24 cellular contexts compared by ENCODE assay signal in the genomic region with DNA sequence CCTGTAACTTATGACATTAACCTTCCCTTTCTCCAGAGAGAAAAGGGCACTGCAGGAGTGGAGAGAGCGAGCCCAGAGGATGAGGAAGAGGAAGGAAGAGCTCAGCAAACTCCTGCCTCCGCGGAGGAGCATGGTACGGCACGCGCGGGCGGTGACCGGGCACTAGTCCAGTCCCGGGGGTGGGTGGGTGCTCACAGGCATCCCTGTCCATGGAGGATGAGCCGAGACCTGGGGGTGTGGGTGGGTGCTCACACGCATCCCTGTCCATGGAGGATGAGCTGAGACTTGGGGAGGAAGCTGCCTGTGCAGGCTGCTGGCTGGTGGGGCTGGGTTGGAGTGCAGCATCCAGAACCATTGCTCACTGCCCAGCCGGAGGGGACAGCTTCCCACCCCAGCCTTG. TPM values are rescaled to one million over a fixed set of nuclear protein-coding genes. Genes with fewer than 3 reads are reported as not detected.
DNase-seq lines count a peak whose midpoint lies in the region; ATAC-seq and TF ChIP-seq lines count a peak whose summit lies in the region.
"Had no signal": no experiment of that assay in that cellular context is flagged by ENCODE, and none has a peak within 500 bp of the region (broad histone marks: within the 10 kb centered on the region; RNA-seq: fewer than 3 reads in every experiment).

No MANE protein-coding gene starts in this region.

- H3K79me2 ChIP-seq in H9 (ENCODE audit: insufficient read depth, low read length): no peaks in the 10 kb centered on the region

- H3K27ac ChIP-seq in H9 (ENCODE audit: insufficient read length, low read depth, low read length) (no peak overlapping the region), neuronal stem cell (replicated peaks; ENCODE audit: low read length) (no peak overlapping the region), suprapubic skin (no peak overlapping the region)
- H3K27ac ChIP-seq: A549, RWPE1 had no signal

- TF ChIP-seq CTCF in H9 (conservative IDR thresholded peaks at IDR 0.05): no peak
- no peak for TF ChIP-seq CTCF in chondrocyte (IDR thresholded peaks at IDR 0.05)
- TF ChIP-seq CTCF in suprapubic skin (IDR thresholded peaks at IDR 0.05): no peak

- no peaks in the 10 kb centered on the region for H4K20me1 ChIP-seq in H9 (ENCODE audit: control insufficient read depth, insufficient read depth, insufficient read length)

- H3K9ac ChIP-seq in H9 (ENCODE audit: extremely low read depth, insufficient read length, low read length) (no peak overlapping the region), neuronal stem cell (ENCODE audit: low read depth, low read length, poor library complexity) (no peak overlapping the region)

- peaks cover 0 to 31% of the 10 kb centered on the region in 2 donors for H3K36me3 ChIP-seq in neuronal stem cell (replicated peaks in 1 of 2; ENCODE audit: control insufficient read depth in 2 of 2, insufficient read depth in 2 of 2, low read length in 2 of 2)
- peaks cover 10% of the 10 kb centered on the region for H3K36me3 ChIP-seq in suprapubic skin

- H3K4ac ChIP-seq in H9 (ENCODE audit: low read depth, low read length): no peak overlapping the region
- no peak overlapping the region for H3K4ac ChIP-seq in neuronal stem cell (ENCODE audit: low read length)

- H4K8ac ChIP-seq in H9 (replicated peaks; ENCODE audit: insufficient read length, low read depth, low read length): no peak overlapping the region
- no peak overlapping the region for H4K8ac ChIP-seq in neuronal stem cell (ENCODE audit: low read depth, low read length)

- H2AK5ac ChIP-seq in H9 (ENCODE audit: insufficient read length, low read length) (no peak overlapping the region), neuronal stem cell (ENCODE audit: low read depth, low read length) (no peak overlapping the region)

- H2BK12ac ChIP-seq in H9 (ENCODE audit: insufficient read length, low read depth, low read length): no peak overlapping the region
- no peak overlapping the region for H2BK12ac ChIP-seq in neuronal stem cell (ENCODE audit: low read length)

- no peaks in the 10 kb centered on the region for H3K4me1 ChIP-seq in H9 (ENCODE audit: insufficient read depth, low read length)
- no peaks in the 10 kb centered on the region for H3K4me1 ChIP-seq in neuronal stem cell (ENCODE audit: control insufficient read depth in 2 of 2, insufficient read depth in 1 of 2, low read depth in 1 of 2, low read length in 2 of 2)
- no peaks in the 10 kb centered on the region for H3K4me1 ChIP-seq in suprapubic skin
- H3K4me1 ChIP-seq: A549, Caco-2 had no signal

- no peak overlapping the region for H4K5ac ChIP-seq in H9 (ENCODE audit: insufficient read length, low read depth, low read length)

- no peak overlapping the region for H3K4me3 ChIP-seq in neuronal stem cell (ENCODE audit: low read length in 2 of 2)
- H3K4me3 ChIP-seq in suprapubic skin: no peak overlapping the region
- H3K4me3 ChIP-seq: A549 had no signal

- H2BK120ac ChIP-seq in H9 (ENCODE audit: low read depth, low read length, poor library complexity, severe bottlenecking) (no peak overlapping the region), neuronal stem cell (ENCODE audit: low read depth, low read length) (no peak overlapping the region)

- H3K23ac ChIP-seq in H9 (ENCODE audit: insufficient read length, low read depth, low read length) (no peak overlapping the region), neuronal stem cell (ENCODE audit: low read depth, low read length, poor library complexity) (no peak overlapping the region)

- no peak for DNase-seq in H9
- peak; percentile 88 for DNase-seq in chondrocyte (ENCODE audit: low spot score)
- no peak for DNase-seq in neuronal stem cell (ENCODE audit: low spot score)
- peak; percentile 53 to 65 for DNase-seq in suprapubic skin (ENCODE audit: low spot score in 2 of 2)
- no peak for DNase-seq in DMS79 (lab: John Stamatoyannopoulos, UW)
- no peak for DNase-seq in activated T-cell treated with anti-CD3 and anti-CD28 coated beads, Interleukin-2, amount 50 U/mL, for 1 hour
- DNase-seq: AML-193; C1 segment of cervical spinal cord; Caco-2; CD8-positive, alpha-beta T cell; EL; GF-D8; Karpas-422; NCI-H1092; NCI-H1417 treated with DMSO at 0.1 percent for 48 hours; NCI-H1694 treated with DMSO at 0.1 percent for 48 hours; NCI-H2081; NCI-H2227 treated with DMSO at 0.1 percent for 48 hours; NCI-H69; SHP77 treated with DMSO at 0.1 percent for 48 hours had no signal

- no peaks in the 10 kb centered on the region for H3K9me3 ChIP-seq in H9 (ENCODE audit: control insufficient read depth, low read depth, low read length)
- H3K9me3 ChIP-seq in neuronal stem cell (replicated peaks in 1 of 2; ENCODE audit: control insufficient read depth in 2 of 2, insufficient read depth in 1 of 2, low read depth in 1 of 2, low read length in 2 of 2): no peaks in the 10 kb centered on the region
- no peaks in the 10 kb centered on the region for H3K9me3 ChIP-seq in suprapubic skin
- H3K9me3 ChIP-seq: A549, Caco-2 had no signal

- TF ChIP-seq EP300 in suprapubic skin (IDR thresholded peaks at IDR 0.05): no peak

- no peak for ATAC-seq in GM18873 (IDR thresholded peaks at IDR 0.05; ENCODE audit: low FRiP score, unreplicated experiment)
- ATAC-seq: A549; CD8-positive, alpha-beta T cell; HepG2 had no signal

- H3K27me3 Mint-ChIP-seq in H9 (ENCODE audit: low read depth) (peaks cover 5% of the 10 kb centered on the region), chondrocyte (ENCODE audit: low read depth) (no peaks in the 10 kb centered on the region)

- TF ChIP-seq POLR2A in suprapubic skin (IDR thresholded peaks at IDR 0.05): no peak

- H3T11ph ChIP-seq in H9 (ENCODE audit: low read length): no peak overlapping the region

- H3K27ac Mint-ChIP-seq in H9 (peak overlapping the region in 2 of 3 experiments; percentile 16 to 80; a peak in 1 of 7 replicates), chondrocyte (ENCODE audit: unreplicated experiment) (no peak overlapping the region)
- H3K27ac Mint-ChIP-seq: CD8-positive, alpha-beta T cell had no signal

- H2BK5ac ChIP-seq in H9 (ENCODE audit: insufficient read length, low read length): no peak overlapping the region
- H2BK5ac ChIP-seq in neuronal stem cell (ENCODE audit: low read length): no peak overlapping the region

- H3K27me3 ChIP-seq in H9 (ENCODE audit: insufficient read depth, low read length) (no peaks in the 10 kb centered on the region), neuronal stem cell (ENCODE audit: control insufficient read depth in 3 of 3, insufficient read depth in 3 of 3, low read depth in 1 of 3, low read length in 3 of 3) (no peaks in the 10 kb centered on the region), suprapubic skin (no peaks in the 10 kb centered on the region)

- H4K91ac ChIP-seq in H9 (ENCODE audit: insufficient read length, low read depth, low read length) (no peak overlapping the region), neuronal stem cell (ENCODE audit: low read depth, low read length, poor library complexity) (no peak overlapping the region)

- no peak overlapping the region for H3K56ac ChIP-seq in H9 (ENCODE audit: insufficient read length, low read depth, low read length)

- peaks cover 2 to 6% of the 10 kb centered on the region in 2 experiments; a peak in 2 of 4 replicates for H3K4me1 Mint-ChIP-seq in H9
- no peaks in the 10 kb centered on the region for H3K4me1 Mint-ChIP-seq in chondrocyte (ENCODE audit: low read depth)

- H3K4me3 Mint-ChIP-seq in H9 (no peak overlapping the region), chondrocyte (ENCODE audit: unreplicated experiment) (no peak overlapping the region)
- H3K4me3 Mint-ChIP-seq: CD8-positive, alpha-beta T cell had no signal

- H3K18ac ChIP-seq in H9 (ENCODE audit: insufficient read length, low read depth, low read length): no peak overlapping the region
- H3K18ac ChIP-seq in neuronal stem cell (ENCODE audit: low read length): no peak overlapping the region

- no CpG with 5 or more reads among the region's 13 CpGs for WGBS in H9 (ENCODE audit: extremely low coverage, insufficient read length, low lambda C conversion rate)
- no CpG with 5 or more reads among the region's 13 CpGs for WGBS in neuronal stem cell (ENCODE audit: extremely low coverage in 2 of 2, insufficient read length in 2 of 2, insufficient replicate concordance in 1 of 2), 2 donors
- 91% methylated on average over 13 of the region's 13 CpGs for WGBS in suprapubic skin

- peaks cover 0 to 4% (median 0%) of the 10 kb centered on the region in 3 experiments; a peak in 3 of 7 replicates for H3K36me3 Mint-ChIP-seq in H9 (ENCODE audit: insufficient read depth in 1 of 3, low read depth in 3 of 3)
- H3K36me3 Mint-ChIP-seq in chondrocyte (ENCODE audit: low read depth): peaks cover 4% of the 10 kb centered on the region
- H3K36me3 Mint-ChIP-seq: CD8-positive, alpha-beta T cell had no signal

- H3K9me3 Mint-ChIP-seq in H9 (peaks cover 3 to 7% of the 10 kb centered on the region in 2 experiments; a peak in 4 of 5 replicates), chondrocyte (ENCODE audit: low read depth) (no peaks in the 10 kb centered on the region)
- H3K9me3 Mint-ChIP-seq: CD8-positive, alpha-beta T cell had no signal

- H3K79me1 ChIP-seq in H9 (ENCODE audit: insufficient read depth, low read depth, low read length, poor library complexity, severe bottlenecking): no peaks in the 10 kb centered on the region
- H3K79me1 ChIP-seq in neuronal stem cell (ENCODE audit: low read depth, low read length): no peaks in the 10 kb centered on the region

- H3K4me2 ChIP-seq in H9 (ENCODE audit: insufficient read depth, insufficient read length, low read length) (no peak overlapping the region), neuronal stem cell (ENCODE audit: insufficient read depth, low read length, poor library complexity, severe bottlenecking) (no peak overlapping the region)
- H3K4me2 ChIP-seq: A549 had no signal

- H2BK20ac ChIP-seq in H9 (ENCODE audit: low read depth, low read length, poor library complexity, severe bottlenecking): no peak overlapping the region

- H3K14ac ChIP-seq in H9 (ENCODE audit: insufficient read depth, low read length) (no peak overlapping the region), neuronal stem cell (ENCODE audit: low read length) (peak overlapping the region; percentile 21)

- H2AFZ ChIP-seq in H9 (ENCODE audit: low read length) (no peak overlapping the region), neuronal stem cell (ENCODE audit: low read length) (no peak overlapping the region)

- H3K23me2 ChIP-seq in H9 (ENCODE audit: insufficient read length, low read depth, low read length, poor library complexity, severe bottlenecking): no peaks in the 10 kb centered on the region

- H2BK15ac ChIP-seq in H9 (ENCODE audit: low read depth, low read length) (no peak overlapping the region), neuronal stem cell (ENCODE audit: low read length) (no peak overlapping the region)

RNA-seq across cellular contexts. Expression of a gene that starts 23.8 kb away (rescaled TPM):
- total RNA-seq in H9 (2021): 1.9 and 2.7 TPM in 2 replicates
- 10.2 to 14.4 TPM (median 13.2 TPM) in 3 replicates for total RNA-seq in chondrocyte
- polyA plus RNA-seq in neuronal stem cell (2013, experiment 1 of 2): 12.6 TPM
- polyA plus RNA-seq in neuronal stem cell (2013, experiment 2 of 2): 11.2 TPM
- total RNA-seq in suprapubic skin: 10 to 100 TPM in 1 of 4 donors, 1 to 10 TPM in 3; 6.6 to 13.1 (median 7.1) TPM

RNA-seq across cellular contexts. Expression of a gene that starts 41.2 kb away (rescaled TPM):
- total RNA-seq in H9 (2021) (9.5 and 10.0 TPM in 2 replicates), chondrocyte (9.9 to 13.9 TPM (median 13.2 TPM) in 3 replicates), suprapubic skin (10 to 100 TPM; 15.2 to 19.4 (median 18.3) TPM)
- polyA plus RNA-seq in neuronal stem cell (2013, experiment 1 of 2): 2.1 TPM
- 2.0 TPM for polyA plus RNA-seq in neuronal stem cell (2013, experiment 2 of 2)

RNA-seq across cellular contexts. Expression of a gene that starts 48.0 kb away (rescaled TPM):
- total RNA-seq in H9 (2021) (11.3 and 13.1 TPM in 2 replicates), chondrocyte (15.8 to 17.9 TPM (median 17.2 TPM) in 3 replicates), suprapubic skin (1 to 10 TPM; 1.3 to 5.6 (median 4.7) TPM)
- polyA plus RNA-seq in neuronal stem cell (2013, experiment 1 of 2): 20.6 TPM
- 21.2 TPM for polyA plus RNA-seq in neuronal stem cell (2013, experiment 2 of 2)

Comparison
In these comparisons a context has a peak if more than half of its experiments do, and no peak if none do; other contexts are left out.
1. DNase-seq: peak in chondrocyte (single experiment) and suprapubic skin (2 of 2); none in H9 (single experiment), neuronal stem cell (single experiment), DMS79 (single experiment) and activated T-cell treated with anti-CD3 and anti-CD28 coated beads, Interleukin-2, amount 50 U/mL, for 1 hour (single experiment).